In the genomic region with DNA sequence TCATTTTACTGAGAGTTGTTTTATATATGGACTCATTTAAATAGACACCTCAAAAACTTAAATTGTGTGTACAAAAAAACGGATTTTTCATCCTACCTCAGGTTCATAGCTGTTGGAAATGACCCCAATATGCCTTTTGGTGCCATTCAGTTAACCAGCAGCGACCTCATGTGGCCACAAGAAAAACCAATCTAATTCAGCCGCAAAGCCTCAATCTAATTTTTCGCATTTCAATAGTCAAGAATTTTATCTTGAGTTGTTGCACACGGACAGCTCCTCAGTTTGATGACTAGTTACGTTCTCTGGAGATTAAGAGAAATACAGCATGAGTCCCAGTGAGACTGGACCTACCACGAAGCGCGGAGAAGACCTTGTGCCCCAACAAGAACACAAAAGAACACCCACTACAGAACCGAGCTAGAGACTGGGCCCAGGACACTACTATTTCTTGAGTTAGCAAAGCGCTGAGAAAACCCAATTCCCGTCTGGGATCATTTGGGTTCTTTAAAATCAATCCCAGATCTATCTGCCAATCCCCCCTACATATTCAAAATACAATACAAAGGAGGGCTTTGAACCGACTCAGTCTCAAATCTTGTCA, we compare ENCODE assay signal across 8 cellular contexts. TPM values are rescaled to one million over a fixed set of nuclear protein-coding genes. Genes with fewer than 3 reads are reported as not detected.
DNase-seq lines count a peak whose midpoint lies in the region; ATAC-seq and TF ChIP-seq lines count a peak whose summit lies in the region.

No MANE protein-coding gene starts in this region.

- no peaks in the 10 kb centered on the region for H3K79me2 ChIP-seq in Loucy (ENCODE audit: insufficient read depth, low read length)

- H2AFZ ChIP-seq in Loucy (ENCODE audit: low read length): peak overlapping the region; percentile 50; the same call in 1 of the 2 replicates

- TF ChIP-seq CTCF in Loucy (conservative IDR thresholded peaks at IDR 0.05; ENCODE audit: low read length) (peak; percentile 90), heart left ventricle (IDR thresholded peaks at IDR 0.05) (peak; percentile 73 to 94 (median 85))

- intact Hi-C loops in heart left ventricle (cut with DNase I): loop anchor here (1.0 to 10.0 kb wide), 12 partner anchors 65 to 685 kb away; a partner anchor contains a TSS

- peaks cover 3% of the 10 kb centered on the region for H3K4me1 ChIP-seq in Loucy (ENCODE audit: insufficient read depth, low read length, poor library complexity, severe bottlenecking)
- H3K4me1 ChIP-seq in heart left ventricle: peaks cover 0 to 19% (median 3%) of the 10 kb centered on the region in 12 donors

- peak; percentile 74 for DNase-seq in EL
- peak; percentile 35 for DNase-seq in SHP77 treated with DMSO at 0.1 percent for 48 hours (lab: John Stamatoyannopoulos, UW)
- DNase-seq in heart left ventricle: peak in 3 of 5 donors; percentile 47 to 58 (median 49)
- DNase-seq in putamen (ENCODE audit: low spot score): peak; percentile 71

- H3K4me3 ChIP-seq in Loucy (ENCODE audit: low read length, poor library complexity, severe bottlenecking): no peak overlapping the region
- no peak overlapping the region for H3K4me3 ChIP-seq in heart left ventricle

- H3K9me3 Mint-ChIP-seq in activated naive CD8-positive, alpha-beta T cell (ENCODE audit: low read depth): no peaks in the 10 kb centered on the region

- H3K27me3 ChIP-seq in Loucy (ENCODE audit: insufficient read depth, low read length, poor library complexity, severe bottlenecking) (no peaks in the 10 kb centered on the region), heart left ventricle (peaks cover 0 to 8% (median 0%) of the 10 kb centered on the region in 9 donors)

- no peak overlapping the region for H3K4me2 ChIP-seq in Loucy (ENCODE audit: low read depth, low read length, poor library complexity, severe bottlenecking)

- WGBS in heart left ventricle, 4 donors: 22 to 26% (median 24%) methylated on average over 13 of the region's 13 CpGs

- H3K36me3 ChIP-seq in Loucy (ENCODE audit: insufficient read depth, low read length): no peaks in the 10 kb centered on the region
- no peaks in the 10 kb centered on the region for H3K36me3 ChIP-seq in heart left ventricle

- no peaks in the 10 kb centered on the region for H3K9me2 ChIP-seq in Loucy (replicated peaks; ENCODE audit: low read depth, low read length)

- no peaks in the 10 kb centered on the region for H4K20me1 ChIP-seq in Loucy (ENCODE audit: insufficient read depth, low read length, poor library complexity, severe bottlenecking)

- H3K4me3 Mint-ChIP-seq in activated naive CD8-positive, alpha-beta T cell: peak overlapping the region; percentile 41

- H3F3A ChIP-seq in Loucy (ENCODE audit: low read depth): no peaks in the 10 kb centered on the region

- no peak for TF ChIP-seq POLR2A in heart left ventricle (IDR thresholded peaks at IDR 0.05)

- peaks cover 10% of the 10 kb centered on the region for H3K27me3 Mint-ChIP-seq in activated naive CD8-positive, alpha-beta T cell

- H3K9ac ChIP-seq in Loucy (ENCODE audit: low read depth, low read length, poor library complexity, severe bottlenecking): no peak overlapping the region

- H3K4me1 Mint-ChIP-seq in activated naive CD8-positive, alpha-beta T cell (ENCODE audit: low read depth): peaks cover 12% of the 10 kb centered on the region

- H3K9me3 ChIP-seq in Loucy (ENCODE audit: insufficient read depth, low read depth, low read length): no peaks in the 10 kb centered on the region
- no peaks in the 10 kb centered on the region for H3K9me3 ChIP-seq in heart left ventricle

- H3K36me3 Mint-ChIP-seq in activated naive CD8-positive, alpha-beta T cell: no peaks in the 10 kb centered on the region

- peak in 2 of 4 donors; percentile 53 to 62 for ATAC-seq in heart left ventricle
- no peak for ATAC-seq in GM21381 (IDR thresholded peaks at IDR 0.05; ENCODE audit: unreplicated experiment)
- ATAC-seq in HG02759 (IDR thresholded peaks at IDR 0.05; ENCODE audit: unreplicated experiment): no peak

- H3K27ac Mint-ChIP-seq in activated naive CD8-positive, alpha-beta T cell: no peak overlapping the region

- no peak overlapping the region for H3K27ac ChIP-seq in heart left ventricle

RNA-seq across cellular contexts. Expression of a gene that starts 1.1 kb away (rescaled TPM):
- total RNA-seq in heart left ventricle: not detected
- polyA plus RNA-seq in heart left ventricle: under 1 TPM in 1 of 2 donors, not detected in 1; 0.04 TPM
